Comparison of ENCODE assay signal across 17 cellular contexts in the genomic region with DNA sequence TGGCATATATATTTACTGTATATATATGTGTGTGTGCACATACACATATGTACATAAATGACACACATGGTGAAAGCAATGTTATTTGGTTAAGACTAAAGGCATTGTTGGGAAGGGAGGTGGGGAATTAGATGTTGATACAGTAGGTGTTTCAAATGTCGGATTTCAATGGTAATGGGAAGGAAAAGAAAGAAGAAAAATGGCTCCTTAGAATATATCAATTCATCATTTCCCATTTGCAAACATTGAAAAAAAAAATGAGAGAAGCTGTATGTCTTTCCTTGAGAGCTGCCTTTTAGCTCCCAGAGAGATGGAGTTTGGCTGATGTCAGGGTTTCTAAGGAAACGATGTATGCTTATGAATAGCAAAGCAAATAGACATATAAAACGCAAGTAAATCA.
"Had no signal": no experiment of that assay in that cellular context is flagged by ENCODE, and none has a peak within 500 bp of the region (broad histone marks: within the 10 kb centered on the region; RNA-seq: fewer than 3 reads in every experiment).

No MANE protein-coding gene starts in this region.

- FAIRE-seq: TTC549 had no signal

- H3K9me3 ChIP-seq: body of pancreas, suprapubic skin, upper lobe of left lung had no signal

- H3K9me3 Mint-ChIP-seq: activated naive CD4-positive, alpha-beta T cell treated with anti-CD3 and anti-CD28 coated beads, Interleukin-2, amount 50 U/mL, for 72 hours; central memory CD8-positive, alpha-beta T cell; effector memory CD8-positive, alpha-beta T cell; nephron progenitor cell had no signal

- H3K27ac ChIP-seq: body of pancreas, suprapubic skin had no signal

- ATAC-seq: effector memory CD8-positive, alpha-beta T cell had no signal

- H3K27ac Mint-ChIP-seq: activated naive CD4-positive, alpha-beta T cell treated with anti-CD3 and anti-CD28 coated beads, Interleukin-2, amount 50 U/mL, for 72 hours; nephron progenitor cell had no signal

- H3K36me3 Mint-ChIP-seq: activated naive CD4-positive, alpha-beta T cell treated with anti-CD3 and anti-CD28 coated beads, Interleukin-2, amount 50 U/mL, for 72 hours had no signal

- H3K4me1 ChIP-seq: body of pancreas had no signal

- H3K4me3 Mint-ChIP-seq: central memory CD8-positive, alpha-beta T cell; nephron progenitor cell had no signal

- H3K4me3 ChIP-seq: body of pancreas, suprapubic skin had no signal

- DNase-seq: activated effector memory CD4-positive, alpha-beta T cell treated with Interleukin-2 at 50 U/mL for 16 hours; activated T-cell treated with anti-CD3 and anti-CD28 coated beads, Interleukin-2, amount 50 U/mL, for 1 hour; amniotic stem cell; body of pancreas; cortex of kidney; effector memory CD8-positive, alpha-beta T cell; hypothalamus; left cardiac atrium; nephron progenitor cell; stimulated activated CD4-positive, alpha-beta T cell treated with anti-CD3 and anti-CD28 coated beads, Interleukin-12 subunit alpha, Interleukin-12 subunit beta, amount 100 ng/mL, for 4 hours; stimulated activated naive CD4-positive, alpha-beta T cell treated with Interleukin-2 at 50 U/mL for 16 hours; T-helper 2 cell; upper lobe of left lung had no signal
